18 cellular contexts compared by ENCODE assay signal in the genomic region with DNA sequence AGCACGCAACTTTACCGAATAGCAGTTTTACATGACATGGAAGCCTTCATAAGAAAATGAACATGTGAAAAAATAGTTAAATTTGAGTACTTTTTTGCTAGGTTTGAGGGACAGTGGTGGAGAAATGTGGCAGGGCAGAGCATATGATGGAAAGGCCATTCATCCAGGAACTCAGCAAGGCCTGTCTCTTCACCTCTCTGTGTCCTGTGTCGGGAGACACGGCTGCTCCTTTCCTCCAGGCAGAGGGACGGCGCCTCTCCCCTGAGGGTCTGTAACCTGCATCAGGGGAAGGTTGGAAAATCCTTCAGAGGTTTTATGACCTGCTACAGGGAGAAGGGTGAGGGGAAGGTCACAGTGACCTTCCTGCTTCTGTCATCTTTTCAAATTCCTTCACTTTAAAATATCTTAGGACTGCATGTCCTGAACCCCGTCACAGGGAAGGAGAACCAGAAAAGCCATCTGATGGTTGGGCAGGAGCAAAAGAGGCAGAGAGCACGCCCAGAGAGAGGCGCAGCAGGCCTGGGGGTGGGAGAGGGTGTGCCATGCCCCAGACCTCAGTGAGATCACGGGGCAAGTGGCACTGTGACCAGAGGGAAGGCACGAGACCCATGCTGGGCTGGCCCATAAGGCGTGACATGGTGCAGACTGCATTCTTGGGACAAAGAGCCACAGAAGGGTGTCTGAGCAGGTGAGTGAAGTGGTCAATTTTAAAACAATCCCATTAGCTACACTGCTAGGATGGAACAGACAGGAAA. TPM values are rescaled to one million over a fixed set of nuclear protein-coding genes. Genes with fewer than 3 reads are reported as not detected.
A peak's percentile ranks its signal among the peaks of the same experiment; 100 is the strongest.
DNase-seq lines count a peak whose midpoint lies in the region; FAIRE-seq and TF ChIP-seq lines count a peak whose summit lies in the region.
"Had no signal": no experiment of that assay in that cellular context is flagged by ENCODE, and none has a peak within 500 bp of the region (broad histone marks: within the 10 kb centered on the region; RNA-seq: fewer than 3 reads in every experiment).

No MANE protein-coding gene starts in this region.

- no peak overlapping the region for H2AFZ ChIP-seq in trophoblast cell (ENCODE audit: insufficient read depth, low read length, poor library complexity)
- H2AFZ ChIP-seq: GM23338 had no signal

- TF ChIP-seq CTCF in esophagus muscularis mucosa (IDR thresholded peaks at IDR 0.05): no peak

- H3K4ac ChIP-seq in trophoblast cell (ENCODE audit: low read depth, low read length): no peak overlapping the region

- H3K4me2 ChIP-seq in trophoblast cell (ENCODE audit: low read length): no peak overlapping the region
- H3K4me2 ChIP-seq: GM23338 had no signal

- TF ChIP-seq EP300 in esophagus muscularis mucosa (IDR thresholded peaks at IDR 0.05): no peak

- H3K27ac Mint-ChIP-seq in activated CD4-positive, alpha-beta memory T cell treated with anti-CD3 and anti-CD28 coated beads, Interleukin-2, amount 10 ng/mL, durations not matched to agents 7 days and 5 days: no peak overlapping the region
- H3K27ac Mint-ChIP-seq in activated CD4-positive, alpha-beta memory T cell treated with anti-CD3 and anti-CD28 coated beads for 36 hours: no peak overlapping the region
- H3K27ac Mint-ChIP-seq: CD4-positive, CD25-positive, alpha-beta regulatory T cell; GM23338 had no signal

- H4K8ac ChIP-seq in trophoblast cell (ENCODE audit: low read depth, low read length): no peak overlapping the region

- H2AK5ac ChIP-seq in trophoblast cell (ENCODE audit: low read length): no peak overlapping the region

- H3K4me1 Mint-ChIP-seq in activated CD4-positive, alpha-beta memory T cell treated with anti-CD3 and anti-CD28 coated beads, Interleukin-2, amount 10 ng/mL, durations not matched to agents 7 days and 5 days: peaks cover 9% of the 10 kb centered on the region
- no peaks in the 10 kb centered on the region for H3K4me1 Mint-ChIP-seq in activated CD4-positive, alpha-beta memory T cell treated with anti-CD3 and anti-CD28 coated beads for 36 hours (ENCODE audit: low read depth)

- H3K27ac ChIP-seq in esophagus muscularis mucosa (replicated peaks in 1 of 4): no peak overlapping the region
- no peak overlapping the region for H3K27ac ChIP-seq in trophoblast cell (ENCODE audit: low read depth, low read length)
- H3K27ac ChIP-seq: 22Rv1 had no signal

- intact Hi-C loops in activated CD4-positive, alpha-beta memory T cell treated with anti-CD3 and anti-CD28 coated beads for 36 hours (cut with micrococcal nuclease): no loop called here
- intact Hi-C loops in esophagus muscularis mucosa (cut with DNase I): no loop called here

- H3K4me3 ChIP-seq in esophagus muscularis mucosa (no peak overlapping the region), trophoblast cell (ENCODE audit: low read depth, low read length) (no peak overlapping the region)
- H3K4me3 ChIP-seq: GM23338 had no signal

- H3K18ac ChIP-seq in trophoblast cell (ENCODE audit: low read length): no peak overlapping the region

- no peak for FAIRE-seq in GM12891 (lab: Jason Lieb, UNC)
- FAIRE-seq: HepG2 had no signal

- TF ChIP-seq POLR2A in GM12891 (IDR thresholded peaks at IDR 0.05; ENCODE audit: low read depth, low read length) (0 out of 2 replicates have a peak, but pooled peaks have one; percentile 33), esophagus muscularis mucosa (IDR thresholded peaks at IDR 0.05; ENCODE audit: low read depth) (no peak)

- H3K36me3 Mint-ChIP-seq in activated CD4-positive, alpha-beta memory T cell treated with anti-CD3 and anti-CD28 coated beads, Interleukin-2, amount 10 ng/mL, durations not matched to agents 7 days and 5 days (ENCODE audit: low read depth): no peaks in the 10 kb centered on the region
- no peaks in the 10 kb centered on the region for H3K36me3 Mint-ChIP-seq in activated CD4-positive, alpha-beta memory T cell treated with anti-CD3 and anti-CD28 coated beads for 36 hours
- H3K36me3 Mint-ChIP-seq: CD4-positive, CD25-positive, alpha-beta regulatory T cell had no signal

- H3K79me2 ChIP-seq in trophoblast cell (ENCODE audit: control insufficient read depth, insufficient read depth, low read length, poor library complexity): no peaks in the 10 kb centered on the region

- H3K4me1 ChIP-seq in esophagus muscularis mucosa: no peaks in the 10 kb centered on the region
- H3K4me1 ChIP-seq in trophoblast cell (ENCODE audit: control insufficient read depth in 1 of 2, insufficient read depth in 2 of 2, low read length in 2 of 2): no peaks in the 10 kb centered on the region

- peak overlapping the region; percentile 10 for H3K9ac ChIP-seq in trophoblast cell (ENCODE audit: low read length)

- no peak overlapping the region for H3K14ac ChIP-seq in trophoblast cell (ENCODE audit: low read length)

- H3K79me1 ChIP-seq in trophoblast cell (ENCODE audit: low read length): no peaks in the 10 kb centered on the region

- no peaks in the 10 kb centered on the region for H3K9me3 Mint-ChIP-seq in activated CD4-positive, alpha-beta memory T cell treated with anti-CD3 and anti-CD28 coated beads, Interleukin-2, amount 10 ng/mL, durations not matched to agents 7 days and 5 days
- no peaks in the 10 kb centered on the region for H3K9me3 Mint-ChIP-seq in activated CD4-positive, alpha-beta memory T cell treated with anti-CD3 and anti-CD28 coated beads for 36 hours

- no peak overlapping the region for H3K4me3 Mint-ChIP-seq in activated CD4-positive, alpha-beta memory T cell treated with anti-CD3 and anti-CD28 coated beads, Interleukin-2, amount 10 ng/mL, durations not matched to agents 7 days and 5 days
- H3K4me3 Mint-ChIP-seq in activated CD4-positive, alpha-beta memory T cell treated with anti-CD3 and anti-CD28 coated beads for 36 hours: no peak overlapping the region
- H3K4me3 Mint-ChIP-seq: CD4-positive, CD25-positive, alpha-beta regulatory T cell; GM23338 had no signal

- POLR2A ChIA-PET in activated CD4-positive, alpha-beta memory T cell treated with anti-CD3 and anti-CD28 coated beads, Interleukin-2, amount 10 ng/mL, durations not matched to agents 7 days and 5 days (lab: Charles Lee): no interaction called here
- POLR2A ChIA-PET in activated CD4-positive, alpha-beta memory T cell treated with anti-CD3 and anti-CD28 coated beads for 36 hours (lab: Charles Lee): no interaction called here

- no peak overlapping the region for H4K91ac ChIP-seq in trophoblast cell (ENCODE audit: low read depth, low read length)

- no peak overlapping the region for H3K23ac ChIP-seq in trophoblast cell (ENCODE audit: low read length)

- CTCF ChIA-PET in activated CD4-positive, alpha-beta memory T cell treated with anti-CD3 and anti-CD28 coated beads, Interleukin-2, amount 10 ng/mL, durations not matched to agents 7 days and 5 days (lab: Charles Lee): no interaction called here
- CTCF ChIA-PET in activated CD4-positive, alpha-beta memory T cell treated with anti-CD3 and anti-CD28 coated beads for 36 hours (lab: Charles Lee): no interaction called here

- no peak overlapping the region for H2BK5ac ChIP-seq in trophoblast cell (ENCODE audit: low read depth, low read length, poor library complexity)

- H3K27me3 ChIP-seq in esophagus muscularis mucosa (no peaks in the 10 kb centered on the region), trophoblast cell (ENCODE audit: insufficient read depth, low read length) (no peaks in the 10 kb centered on the region)

- H3K36me3 ChIP-seq in esophagus muscularis mucosa: peaks cover 0 to 21% (median 4%) of the 10 kb centered on the region in 4 donors
- H3K36me3 ChIP-seq in trophoblast cell (ENCODE audit: control insufficient read depth in 1 of 2, insufficient read depth in 2 of 2, low read length in 2 of 2): peaks cover 6 to 11% of the 10 kb centered on the region in 2 experiments

- H3K9me3 ChIP-seq in esophagus muscularis mucosa (no peaks in the 10 kb centered on the region), trophoblast cell (ENCODE audit: insufficient read depth, low read depth, low read length) (peaks cover 2% of the 10 kb centered on the region)

- no peak overlapping the region for H4K12ac ChIP-seq in trophoblast cell (ENCODE audit: low read depth, low read length)

- no peak overlapping the region for H2BK120ac ChIP-seq in trophoblast cell (ENCODE audit: insufficient read depth, low read length, poor library complexity)

- H3K27me3 Mint-ChIP-seq in activated CD4-positive, alpha-beta memory T cell treated with anti-CD3 and anti-CD28 coated beads, Interleukin-2, amount 10 ng/mL, durations not matched to agents 7 days and 5 days: peaks cover 14% of the 10 kb centered on the region
- H3K27me3 Mint-ChIP-seq in activated CD4-positive, alpha-beta memory T cell treated with anti-CD3 and anti-CD28 coated beads for 36 hours: peaks cover 17% of the 10 kb centered on the region

- no peak overlapping the region for H2BK12ac ChIP-seq in trophoblast cell (ENCODE audit: low read length)

- 89% methylated on average over 12 of the region's 12 CpGs for WGBS in esophagus muscularis mucosa
- WGBS in trophoblast cell (ENCODE audit: extremely low coverage, insufficient coverage, insufficient read length): no CpG with 5 or more reads among the region's 12 CpGs

- peak; percentile 9 for DNase-seq in activated CD4-positive, alpha-beta memory T cell treated with anti-CD3 and anti-CD28 coated beads, Interleukin-2, amount 10 ng/mL, durations not matched to agents 7 days and 5 days
- no peak for DNase-seq in activated CD4-positive, alpha-beta memory T cell treated with anti-CD3 and anti-CD28 coated beads for 36 hours
- DNase-seq in GM12891 (ENCODE audit: insufficient read length, low spot score) (no peak), esophagus muscularis mucosa (ENCODE audit: extremely low spot score) (peak; percentile 66), trophoblast cell (no peak), HCEC 1CT (no peak), NCI-H1092 treated with DMSO at 0.1 percent for 48 hours (lab: John Stamatoyannopoulos, UW) (no peak), DMS153 (lab: John Stamatoyannopoulos, UW) (no peak)
- DNase-seq: CD4-positive, CD25-positive, alpha-beta regulatory T cell; COR-L47; DMS 273 treated with DMSO at 0.1 percent for 48 hours; GDM1; KBM-7; NCI-H1694 treated with DMSO at 0.1 percent for 48 hours; Right ventricle myocardium superior had no signal

TF ChIP-seq in GM12891, 5 proteins besides CTCF, POLR2A, EP300 and RAD21:
- TF ChIP-seq SPI1 (IDR thresholded peaks at IDR 0.05; ENCODE audit: low read depth, low read length): no peak
- TF ChIP-seq POLR2AphosphoS5 (IDR thresholded peaks at IDR 0.05; ENCODE audit: low read depth, low read length): no peak
- no peak for TF ChIP-seq POU2F2 (IDR thresholded peaks at IDR 0.05; ENCODE audit: low read depth, low read length)
- no peak for TF ChIP-seq PAX5 (IDR thresholded peaks at IDR 0.05; ENCODE audit: insufficient read depth, low read length, severe bottlenecking)
- no peak for TF ChIP-seq TAF1 (IDR thresholded peaks at IDR 0.05; ENCODE audit: low read depth, low read length)

RNA-seq across cellular contexts. Expression of a gene that starts 44.0 kb away (rescaled TPM):
- 1 to 10 TPM; 1.7 to 1.8 TPM for total RNA-seq in activated CD4-positive, alpha-beta memory T cell treated with anti-CD3 and anti-CD28 coated beads, Interleukin-2, amount 10 ng/mL, durations not matched to agents 7 days and 5 days
- total RNA-seq in activated CD4-positive, alpha-beta memory T cell treated with anti-CD3 and anti-CD28 coated beads for 36 hours: 1 to 10 TPM; 4.7 TPM
- polyA plus RNA-seq in GM12891 (2012; ENCODE audit: low read depth, missing spikeins): 122 TPM
- total RNA-seq in esophagus muscularis mucosa: 10 to 100 TPM in 3 of 4 donors, 1 to 10 TPM in 1; 6.5 to 12.2 (median 11.0) TPM
- polyA plus RNA-seq in trophoblast cell (2013): 22.7 and 23.9 TPM in 2 replicates
- total RNA-seq: CD4-positive, CD25-positive, alpha-beta regulatory T cell had no signal

Comparison
In these comparisons a context has a peak if more than half of its experiments do, and no peak if none do; other contexts are left out.
1. DNase-seq: peak in activated CD4-positive, alpha-beta memory T cell treated with anti-CD3 and anti-CD28 coated beads, Interleukin-2, amount 10 ng/mL, durations not matched to agents 7 days and 5 days (single experiment) and esophagus muscularis mucosa (single experiment); none in activated CD4-positive, alpha-beta memory T cell treated with anti-CD3 and anti-CD28 coated beads for 36 hours (single experiment), GM12891 (single experiment), trophoblast cell (0 of 2), HCEC 1CT (single experiment), NCI-H1092 treated with DMSO at 0.1 percent for 48 hours (single experiment) and DMS153 (single experiment).